ENCODE assay signal across 27 cellular contexts in genomic region chr3:15086699-15087098, GRCh38. TPM values are rescaled to one million over a fixed set of nuclear protein-coding genes. Genes with fewer than 3 reads are reported as not detected.
DNase-seq lines count a peak whose midpoint lies in the region; ATAC-seq and TF ChIP-seq lines count a peak whose summit lies in the region.
"Had no signal": no experiment of that assay in that cellular context is flagged by ENCODE, and none has a peak within 500 bp of the region (broad histone marks: within the 10 kb centered on the region; RNA-seq: fewer than 3 reads in every experiment).

No MANE protein-coding gene starts in this region.

- TF ChIP-seq CTCF in psoas muscle (IDR thresholded peaks at IDR 0.05) = no peak

- no peaks in the 10 kb centered on the region for H3K4me1 ChIP-seq in psoas muscle
- H3K4me1 ChIP-seq: A549, BE2C, BLaER1, Caco-2 had no signal

- no peak overlapping the region for H3K4me3 ChIP-seq in psoas muscle
- H3K4me3 ChIP-seq: A549; BLaER1; BLaER1 treated with 17β-estradiol and CSF1 and Interleukin-3, amounts not matched to agents 10 nM and 100 nM had no signal

- intact Hi-C loops in psoas muscle (cut with DNase I) = no loop called here

- H3K27me3 ChIP-seq in psoas muscle (ENCODE audit: insufficient read depth in 3 of 3, low read length in 2 of 3) = no peaks in the 10 kb centered on the region
- H3K27me3 ChIP-seq: BE2C; BLaER1; BLaER1 treated with 17β-estradiol and CSF1 and Interleukin-3, amounts not matched to agents 10 nM and 100 nM had no signal

- peak in 3 of 4 donors; percentile 57 to 62 (median 62) for ATAC-seq in psoas muscle
- ATAC-seq: A549; CD8-positive, alpha-beta T cell had no signal

- no peak overlapping the region for H3K27ac ChIP-seq in psoas muscle
- H3K27ac ChIP-seq: 22Rv1; A549; BLaER1; BLaER1 treated with 17β-estradiol and CSF1 and Interleukin-3, amounts not matched to agents 10 nM and 100 nM; C4-2B had no signal

- peaks cover 17 to 99% of the 10 kb centered on the region in 2 donors for H3K36me3 ChIP-seq in psoas muscle (ENCODE audit: insufficient read depth in 1 of 2, low read depth in 1 of 2)

- no peaks in the 10 kb centered on the region for H3K9me3 ChIP-seq in psoas muscle
- H3K9me3 ChIP-seq: A549; BE2C; BLaER1; BLaER1 treated with 17β-estradiol and CSF1 and Interleukin-3, amounts not matched to agents 10 nM and 100 nM; Caco-2 had no signal

- DNase-seq in psoas muscle (no peak), GOT3 (lab: John Stamatoyannopoulos, UW) (no peak)
- DNase-seq: 8988T; ACHN; AML-193; BE2C; C1 segment of cervical spinal cord; Caco-2; Calu3; CD4-positive, alpha-beta memory T cell; CD4-positive, alpha-beta T cell; CD4-positive, CD25-positive, alpha-beta regulatory T cell; CD8-positive, alpha-beta memory T cell; CD8-positive, alpha-beta T cell; COR-L47; DMS 273 treated with DMSO at 0.1 percent for 48 hours; DMS153; DMS53; DMS79; DMS79 treated with DMSO at 0.1 percent for 48 hours; DND-41; EL had no signal

- 58 to 70% (median 65%) methylated on average over 2 of the region's 2 CpGs for WGBS in psoas muscle, 3 donors

RNA-seq across cellular contexts. Expression of gene RBSN, which starts 12.2 kb away (rescaled TPM):
- 10 to 100 TPM; 18.6 to 26.3 (median 23.2) TPM for total RNA-seq in psoas muscle
- polyA plus RNA-seq in psoas muscle = 10 to 100 TPM in 2 of 3 donors, 1 to 10 TPM in 1; 7.7 to 21.5 (median 10.7) TPM

RNA-seq across cellular contexts. Expression of gene MRPS25, which starts 21.6 kb away (rescaled TPM):
- 10 to 100 TPM; 60.6 to 83.9 (median 74.1) TPM for total RNA-seq in psoas muscle
- polyA plus RNA-seq in psoas muscle = 100 to 1,000 TPM in 1 of 3 donors, 10 to 100 TPM in 2; 72.9 to 145 (median 74.2) TPM
